ENCODE assay signal across 2 cellular contexts in the genomic region with DNA sequence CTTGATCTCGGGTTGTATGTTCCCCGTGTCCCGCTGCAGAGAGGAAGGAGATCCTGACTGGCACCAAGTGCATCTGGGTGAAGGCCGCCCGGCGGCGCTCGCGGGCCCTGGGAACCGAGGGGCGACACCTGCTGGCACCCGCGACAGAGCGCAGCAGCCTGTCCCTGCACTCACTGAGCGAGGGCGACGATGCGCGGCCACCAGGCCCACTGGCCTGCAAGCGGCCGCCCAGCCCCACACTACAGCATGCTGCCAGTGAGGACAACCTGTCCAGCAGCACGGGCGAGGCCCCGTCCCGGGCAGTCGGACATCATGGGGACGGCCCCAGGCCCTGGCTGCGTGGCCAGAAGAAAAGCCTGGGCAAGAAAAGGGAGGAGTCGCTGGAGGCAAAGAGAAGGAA.
TF ChIP-seq lines count a peak whose summit lies in the region.

No MANE protein-coding gene starts in this region.

TF ChIP-seq in SK-N-SH, 30 proteins besides CTCF, POLR2A, EP300 and RAD21:
- TF ChIP-seq MEF2A (IDR thresholded peaks at IDR 0.05; ENCODE audit: borderline replicate concordance, low read depth): no peak
- TF ChIP-seq SMC3 (IDR thresholded peaks at IDR 0.05; ENCODE audit: low read depth, low read length): peak; percentile 55; the same call in 1 of the 2 replicates
TF ChIP-seq in SK-N-SH: peak in this region for 1.

TF ChIP-seq in K562, 482 proteins besides CTCF, POLR2A, EP300 and RAD21 (continues in another document):
- TF ChIP-seq CBX1 (IDR thresholded peaks at IDR 0.05; ENCODE audit: low read depth) (peak; percentile 60; the same call in 1 of the 2 replicates), SMAD1 (IDR thresholded peaks at IDR 0.05; ENCODE audit: low read depth, low read length, partially characterized antibody) (no peak), CBX3 (IDR thresholded peaks at IDR 0.05; ENCODE audit: borderline replicate concordance in 1 of 2, low read length in 2 of 2) (peak in 1 of 2 experiments; percentile 34; a peak in 1 of 3 replicates), ETV1 (tag; conservative IDR thresholded peaks at IDR 0.05; ENCODE audit: low read depth) (0 out of 2 replicates have a peak, but pooled peaks have one; percentile 14), SAP30 (IDR thresholded peaks at IDR 0.05; ENCODE audit: borderline replicate concordance, insufficient read depth, low read depth, low read length, poor library complexity, severe bottlenecking) (no peak), NONO (IDR thresholded peaks at IDR 0.05; ENCODE audit: low read depth in 2 of 2, low read length in 1 of 2) (0 out of 4 replicates have a peak, but pooled peaks of 1 of the 2 experiments have one; percentile 21), ZNF311 (CRISPR knock-in tag; IDR thresholded peaks at IDR 0.05) (no peak), RB1 (IDR thresholded peaks at IDR 0.05; ENCODE audit: low read depth) (peak; percentile 81; the same call in 1 of the 2 replicates), BHLHE40 (IDR thresholded peaks at IDR 0.05; ENCODE audit: low read length) (peak; percentile 86), GABPB1 (CRISPR knock-in tag; IDR thresholded peaks at IDR 0.05) (peak; percentile 36; the same call in 1 of the 2 replicates), ETV5 (CRISPR knock-in tag; IDR thresholded peaks at IDR 0.05; ENCODE audit: low read depth) (0 out of 2 replicates have a peak, but pooled peaks have one; percentile 39), ZNF589 (CRISPR knock-in tag; IDR thresholded peaks at IDR 0.05; ENCODE audit: low read depth) (no peak), TEAD1 (CRISPR knock-in tag; IDR thresholded peaks at IDR 0.05) (0 out of 4 replicates have a peak, but pooled peaks of 1 of the 2 experiments have one; percentile 31), SP1 (CRISPR knock-in tag; IDR thresholded peaks at IDR 0.05) (0 out of 2 replicates have a peak, but pooled peaks have one; percentile 30), SMC3 (conservative IDR thresholded peaks at IDR 0.05; ENCODE audit: insufficient read depth, low read depth, low read length) (peak; percentile 90), SMARCB1 (IDR thresholded peaks at IDR 0.05; ENCODE audit: insufficient read length, low read depth) (no peak), YY1 (IDR thresholded peaks at IDR 0.05; ENCODE audit: borderline replicate concordance in 1 of 3, control insufficient read depth in 1 of 3, extremely low read depth in 1 of 3, insufficient read depth in 3 of 3, insufficient read length in 1 of 3, insufficient replicate concordance in 2 of 3, low read depth in 1 of 3, low read length in 2 of 3) (peak in 1 of 3 experiments; percentile 57), ZNF253 (CRISPR knock-in tag; conservative IDR thresholded peaks at IDR 0.05) (no peak), CREM (IDR thresholded peaks at IDR 0.05; ENCODE audit: low read depth) (peak; percentile 48; the same call in 1 of the 2 replicates), CREB1 (IDR thresholded peaks at IDR 0.05) (no peak), CREB1 (CRISPR knock-in tag; IDR thresholded peaks at IDR 0.05) (no peak; the same call in 1 of the 2 replicates), LCOR (CRISPR knock-in tag; IDR thresholded peaks at IDR 0.05) (no peak), EGR1 (conservative IDR thresholded peaks at IDR 0.05) (no peak), TBP (optimal IDR thresholded peaks at IDR 0.05; ENCODE audit: low read depth, low read length) (no peak), OTX1 (CRISPR knock-in tag; IDR thresholded peaks at IDR 0.05) (no peak), STAG1 (CRISPR knock-in tag; IDR thresholded peaks at IDR 0.05; ENCODE audit: borderline replicate concordance) (peak; percentile 53; the same call in 1 of the 2 replicates), ZNF263 (CRISPR knock-in tag; IDR thresholded peaks at IDR 0.05; ENCODE audit: borderline replicate concordance) (peak; percentile 54; the same call in 1 of the 2 replicates), CTBP1 (IDR thresholded peaks at IDR 0.05; ENCODE audit: borderline replicate concordance) (peak; percentile 60; the same call in 1 of the 2 replicates)
- TF ChIP-seq, protein P1, sequence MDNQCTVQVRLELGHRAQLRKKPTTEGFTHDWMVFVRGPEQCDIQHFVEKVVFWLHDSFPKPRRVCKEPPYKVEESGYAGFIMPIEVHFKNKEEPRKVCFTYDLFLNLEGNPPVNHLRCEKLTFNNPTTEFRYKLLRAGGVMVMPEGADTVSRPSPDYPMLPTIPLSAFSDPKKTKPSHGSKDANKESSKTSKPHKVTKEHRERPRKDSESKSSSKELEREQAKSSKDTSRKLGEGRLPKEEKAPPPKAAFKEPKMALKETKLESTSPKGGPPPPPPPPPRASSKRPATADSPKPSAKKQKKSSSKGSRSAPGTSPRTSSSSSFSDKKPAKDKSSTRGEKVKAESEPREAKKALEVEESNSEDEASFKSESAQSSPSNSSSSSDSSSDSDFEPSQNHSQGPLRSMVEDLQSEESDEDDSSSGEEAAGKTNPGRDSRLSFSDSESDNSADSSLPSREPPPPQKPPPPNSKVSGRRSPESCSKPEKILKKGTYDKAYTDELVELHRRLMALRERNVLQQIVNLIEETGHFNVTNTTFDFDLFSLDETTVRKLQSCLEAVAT (IDR thresholded peaks at IDR 0.05): peak in 1 of 2 experiments; percentile 95; a peak in 2 of 4 replicates
- TF ChIP-seq, protein P2, sequence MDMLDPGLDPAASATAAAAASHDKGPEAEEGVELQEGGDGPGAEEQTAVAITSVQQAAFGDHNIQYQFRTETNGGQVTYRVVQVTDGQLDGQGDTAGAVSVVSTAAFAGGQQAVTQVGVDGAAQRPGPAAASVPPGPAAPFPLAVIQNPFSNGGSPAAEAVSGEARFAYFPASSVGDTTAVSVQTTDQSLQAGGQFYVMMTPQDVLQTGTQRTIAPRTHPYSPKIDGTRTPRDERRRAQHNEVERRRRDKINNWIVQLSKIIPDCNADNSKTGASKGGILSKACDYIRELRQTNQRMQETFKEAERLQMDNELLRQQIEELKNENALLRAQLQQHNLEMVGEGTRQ (CRISPR knock-in tag; IDR thresholded peaks at IDR 0.05): no peak
- TF ChIP-seq, protein P3, sequence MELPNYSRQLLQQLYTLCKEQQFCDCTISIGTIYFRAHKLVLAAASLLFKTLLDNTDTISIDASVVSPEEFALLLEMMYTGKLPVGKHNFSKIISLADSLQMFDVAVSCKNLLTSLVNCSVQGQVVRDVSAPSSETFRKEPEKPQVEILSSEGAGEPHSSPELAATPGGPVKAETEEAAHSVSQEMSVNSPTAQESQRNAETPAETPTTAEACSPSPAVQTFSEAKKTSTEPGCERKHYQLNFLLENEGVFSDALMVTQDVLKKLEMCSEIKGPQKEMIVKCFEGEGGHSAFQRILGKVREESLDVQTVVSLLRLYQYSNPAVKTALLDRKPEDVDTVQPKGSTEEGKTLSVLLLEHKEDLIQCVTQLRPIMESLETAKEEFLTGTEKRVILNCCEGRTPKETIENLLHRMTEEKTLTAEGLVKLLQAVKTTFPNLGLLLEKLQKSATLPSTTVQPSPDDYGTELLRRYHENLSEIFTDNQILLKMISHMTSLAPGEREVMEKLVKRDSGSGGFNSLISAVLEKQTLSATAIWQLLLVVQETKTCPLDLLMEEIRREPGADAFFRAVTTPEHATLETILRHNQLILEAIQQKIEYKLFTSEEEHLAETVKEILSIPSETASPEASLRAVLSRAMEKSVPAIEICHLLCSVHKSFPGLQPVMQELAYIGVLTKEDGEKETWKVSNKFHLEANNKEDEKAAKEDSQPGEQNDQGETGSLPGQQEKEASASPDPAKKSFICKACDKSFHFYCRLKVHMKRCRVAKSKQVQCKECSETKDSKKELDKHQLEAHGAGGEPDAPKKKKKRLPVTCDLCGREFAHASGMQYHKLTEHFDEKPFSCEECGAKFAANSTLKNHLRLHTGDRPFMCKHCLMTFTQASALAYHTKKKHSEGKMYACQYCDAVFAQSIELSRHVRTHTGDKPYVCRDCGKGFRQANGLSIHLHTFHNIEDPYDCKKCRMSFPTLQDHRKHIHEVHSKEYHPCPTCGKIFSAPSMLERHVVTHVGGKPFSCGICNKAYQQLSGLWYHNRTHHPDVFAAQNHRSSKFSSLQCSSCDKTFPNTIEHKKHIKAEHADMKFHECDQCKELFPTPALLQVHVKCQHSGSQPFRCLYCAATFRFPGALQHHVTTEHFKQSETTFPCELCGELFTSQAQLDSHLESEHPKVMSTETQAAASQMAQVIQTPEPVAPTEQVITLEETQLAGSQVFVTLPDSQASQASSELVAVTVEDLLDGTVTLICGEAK (IDR thresholded peaks at IDR 0.05): no peak
- TF ChIP-seq, protein P3 (CRISPR knock-in tag; IDR thresholded peaks at IDR 0.05): no peak
- TF ChIP-seq, protein P4, sequence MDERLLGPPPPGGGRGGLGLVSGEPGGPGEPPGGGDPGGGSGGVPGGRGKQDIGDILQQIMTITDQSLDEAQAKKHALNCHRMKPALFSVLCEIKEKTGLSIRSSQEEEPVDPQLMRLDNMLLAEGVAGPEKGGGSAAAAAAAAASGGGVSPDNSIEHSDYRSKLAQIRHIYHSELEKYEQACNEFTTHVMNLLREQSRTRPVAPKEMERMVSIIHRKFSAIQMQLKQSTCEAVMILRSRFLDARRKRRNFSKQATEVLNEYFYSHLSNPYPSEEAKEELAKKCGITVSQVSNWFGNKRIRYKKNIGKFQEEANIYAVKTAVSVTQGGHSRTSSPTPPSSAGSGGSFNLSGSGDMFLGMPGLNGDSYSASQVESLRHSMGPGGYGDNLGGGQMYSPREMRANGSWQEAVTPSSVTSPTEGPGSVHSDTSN (CRISPR knock-in tag; IDR thresholded peaks at IDR 0.05; ENCODE audit: low read depth): no peak
- TF ChIP-seq, protein P4 (tag; conservative IDR thresholded peaks at IDR 0.05; ENCODE audit: low read depth): no peak
- TF ChIP-seq, protein P5, sequence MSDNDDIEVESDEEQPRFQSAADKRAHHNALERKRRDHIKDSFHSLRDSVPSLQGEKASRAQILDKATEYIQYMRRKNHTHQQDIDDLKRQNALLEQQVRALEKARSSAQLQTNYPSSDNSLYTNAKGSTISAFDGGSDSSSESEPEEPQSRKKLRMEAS (CRISPR knock-in tag; IDR thresholded peaks at IDR 0.05): 0 out of 2 replicates have a peak, but pooled peaks have one; percentile 15
- TF ChIP-seq, protein P6, sequence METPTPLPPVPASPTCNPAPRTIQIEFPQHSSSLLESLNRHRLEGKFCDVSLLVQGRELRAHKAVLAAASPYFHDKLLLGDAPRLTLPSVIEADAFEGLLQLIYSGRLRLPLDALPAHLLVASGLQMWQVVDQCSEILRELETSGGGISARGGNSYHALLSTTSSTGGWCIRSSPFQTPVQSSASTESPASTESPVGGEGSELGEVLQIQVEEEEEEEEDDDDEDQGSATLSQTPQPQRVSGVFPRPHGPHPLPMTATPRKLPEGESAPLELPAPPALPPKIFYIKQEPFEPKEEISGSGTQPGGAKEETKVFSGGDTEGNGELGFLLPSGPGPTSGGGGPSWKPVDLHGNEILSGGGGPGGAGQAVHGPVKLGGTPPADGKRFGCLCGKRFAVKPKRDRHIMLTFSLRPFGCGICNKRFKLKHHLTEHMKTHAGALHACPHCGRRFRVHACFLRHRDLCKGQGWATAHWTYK (CRISPR knock-in tag; IDR thresholded peaks at IDR 0.05): no peak
- TF ChIP-seq, protein P7, sequence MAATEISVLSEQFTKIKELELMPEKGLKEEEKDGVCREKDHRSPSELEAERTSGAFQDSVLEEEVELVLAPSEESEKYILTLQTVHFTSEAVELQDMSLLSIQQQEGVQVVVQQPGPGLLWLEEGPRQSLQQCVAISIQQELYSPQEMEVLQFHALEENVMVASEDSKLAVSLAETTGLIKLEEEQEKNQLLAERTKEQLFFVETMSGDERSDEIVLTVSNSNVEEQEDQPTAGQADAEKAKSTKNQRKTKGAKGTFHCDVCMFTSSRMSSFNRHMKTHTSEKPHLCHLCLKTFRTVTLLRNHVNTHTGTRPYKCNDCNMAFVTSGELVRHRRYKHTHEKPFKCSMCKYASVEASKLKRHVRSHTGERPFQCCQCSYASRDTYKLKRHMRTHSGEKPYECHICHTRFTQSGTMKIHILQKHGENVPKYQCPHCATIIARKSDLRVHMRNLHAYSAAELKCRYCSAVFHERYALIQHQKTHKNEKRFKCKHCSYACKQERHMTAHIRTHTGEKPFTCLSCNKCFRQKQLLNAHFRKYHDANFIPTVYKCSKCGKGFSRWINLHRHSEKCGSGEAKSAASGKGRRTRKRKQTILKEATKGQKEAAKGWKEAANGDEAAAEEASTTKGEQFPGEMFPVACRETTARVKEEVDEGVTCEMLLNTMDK (IDR thresholded peaks at IDR 0.05; ENCODE audit: borderline replicate concordance, insufficient read depth, low read depth, low read length, poor library complexity, severe bottlenecking): peak; percentile 64
- TF ChIP-seq, protein P8, sequence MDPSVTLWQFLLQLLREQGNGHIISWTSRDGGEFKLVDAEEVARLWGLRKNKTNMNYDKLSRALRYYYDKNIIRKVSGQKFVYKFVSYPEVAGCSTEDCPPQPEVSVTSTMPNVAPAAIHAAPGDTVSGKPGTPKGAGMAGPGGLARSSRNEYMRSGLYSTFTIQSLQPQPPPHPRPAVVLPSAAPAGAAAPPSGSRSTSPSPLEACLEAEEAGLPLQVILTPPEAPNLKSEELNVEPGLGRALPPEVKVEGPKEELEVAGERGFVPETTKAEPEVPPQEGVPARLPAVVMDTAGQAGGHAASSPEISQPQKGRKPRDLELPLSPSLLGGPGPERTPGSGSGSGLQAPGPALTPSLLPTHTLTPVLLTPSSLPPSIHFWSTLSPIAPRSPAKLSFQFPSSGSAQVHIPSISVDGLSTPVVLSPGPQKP (CRISPR knock-in tag; IDR thresholded peaks at IDR 0.05): no peak
